Comparison of ENCODE assay signal across 17 cellular contexts in genomic region chr4:176841730-176842129, GRCh38. TPM values are rescaled to one million over a fixed set of nuclear protein-coding genes. Genes with fewer than 3 reads are reported as not detected.
DNase-seq lines count a peak whose midpoint lies in the region; ATAC-seq and TF ChIP-seq lines count a peak whose summit lies in the region.
"Had no signal": no experiment of that assay in that cellular context is flagged by ENCODE, and none has a peak within 500 bp of the region (broad histone marks: within the 10 kb centered on the region; RNA-seq: fewer than 3 reads in every experiment).

No MANE protein-coding gene starts in this region.

- H4K8ac ChIP-seq in H9 (replicated peaks; ENCODE audit: insufficient read length, low read depth, low read length): no peak overlapping the region

- no peak overlapping the region for H3K56ac ChIP-seq in H9 (ENCODE audit: insufficient read length, low read depth, low read length)

- H3K14ac ChIP-seq in H9 (ENCODE audit: insufficient read depth, low read length): no peak overlapping the region

- no peaks in the 10 kb centered on the region for H3K27me3 ChIP-seq in skeletal muscle satellite cell (ENCODE audit: control insufficient read depth, insufficient read depth, low read length)
- H3K27me3 ChIP-seq in H9 (ENCODE audit: insufficient read depth, low read length): no peaks in the 10 kb centered on the region

- no peak overlapping the region for H4K5ac ChIP-seq in H9 (ENCODE audit: insufficient read length, low read depth, low read length)

- H3K4ac ChIP-seq in H9 (ENCODE audit: low read depth, low read length): no peak overlapping the region

- TF ChIP-seq CTCF in fibroblast of pulmonary artery (IDR thresholded peaks at IDR 0.05; ENCODE audit: low read length, missing control alignments) (no peak), H9 (conservative IDR thresholded peaks at IDR 0.05) (no peak)

- DNase-seq in HS-5 (ENCODE audit: low read depth) (peak; percentile 63), fibroblast of pulmonary artery (ENCODE audit: low read depth) (peak; percentile 70), HK-2 (ENCODE audit: unreplicated experiment) (no peak), H9 (no peak)
- no peak for DNase-seq in activated CD4-positive, alpha-beta T cell treated with anti-CD3 and anti-CD28 coated beads, Interleukin-2, amount 10 ng/mL, durations not matched to agents 24 days and 14 days
- DNase-seq: activated CD4-positive, alpha-beta T cell treated with anti-CD3 and anti-CD28 coated beads for 4 hours; CD8-positive, alpha-beta T cell; naive thymus-derived CD8-positive, alpha-beta T cell; NCI-H2107; NCI-H774; psoas muscle; Right ventricle myocardium superior; substantia nigra had no signal

- peaks cover 65% of the 10 kb centered on the region for H3K4me1 ChIP-seq in skeletal muscle satellite cell (ENCODE audit: control insufficient read depth, insufficient read depth, low read length)
- no peaks in the 10 kb centered on the region for H3K4me1 ChIP-seq in H9 (ENCODE audit: insufficient read depth, low read length)
- H3K4me1 ChIP-seq: psoas muscle had no signal

- no peak overlapping the region for H3K4me3 ChIP-seq in fibroblast of pulmonary artery (replicated peaks; ENCODE audit: low read depth, low read length)
- H3K4me3 ChIP-seq in skeletal muscle satellite cell (ENCODE audit: low read length): no peak overlapping the region
- H3K4me3 ChIP-seq: psoas muscle had no signal

- no peak overlapping the region for H2AK5ac ChIP-seq in H9 (ENCODE audit: insufficient read length, low read length)

- H3K9me3 Mint-ChIP-seq in H9: no peaks in the 10 kb centered on the region; a peak in 1 of 5 replicates
- no peaks in the 10 kb centered on the region for H3K9me3 Mint-ChIP-seq in activated CD4-positive, alpha-beta T cell treated with anti-CD3 and anti-CD28 coated beads, Interleukin-2, amount 10 ng/mL, durations not matched to agents 24 days and 14 days
- H3K9me3 Mint-ChIP-seq: activated naive CD4-positive, alpha-beta T cell treated with anti-CD3 and anti-CD28 coated beads, Interleukin-2, amount 50 U/mL, for 24 hours; central memory CD8-positive, alpha-beta T cell had no signal

- no CpG with 5 or more reads among the region's 1 CpG for WGBS in H9 (ENCODE audit: extremely low coverage, insufficient read length, low lambda C conversion rate)

- H4K20me1 ChIP-seq in H9 (ENCODE audit: control insufficient read depth, insufficient read depth, insufficient read length): no peaks in the 10 kb centered on the region

- no peak overlapping the region for H2BK5ac ChIP-seq in H9 (ENCODE audit: insufficient read length, low read length)

- no peak overlapping the region for H2BK120ac ChIP-seq in H9 (ENCODE audit: low read depth, low read length, poor library complexity, severe bottlenecking)

- no peak overlapping the region for H3K23ac ChIP-seq in H9 (ENCODE audit: insufficient read length, low read depth, low read length)

- H4K91ac ChIP-seq in H9 (ENCODE audit: insufficient read length, low read depth, low read length): no peak overlapping the region

- no peak overlapping the region for H2AFZ ChIP-seq in H9 (ENCODE audit: low read length)

- no peak overlapping the region for H3K27ac Mint-ChIP-seq in H9
- no peak overlapping the region for H3K27ac Mint-ChIP-seq in activated CD4-positive, alpha-beta T cell treated with anti-CD3 and anti-CD28 coated beads, Interleukin-2, amount 10 ng/mL, durations not matched to agents 24 days and 14 days
- H3K27ac Mint-ChIP-seq: activated naive CD4-positive, alpha-beta T cell treated with anti-CD3 and anti-CD28 coated beads, Interleukin-2, amount 50 U/mL, for 24 hours; CD8-positive, alpha-beta T cell; naive thymus-derived CD8-positive, alpha-beta T cell had no signal

- H3K4me1 Mint-ChIP-seq in H9: peaks cover 0 to 4% of the 10 kb centered on the region in 2 experiments; a peak in 1 of 4 replicates
- H3K4me1 Mint-ChIP-seq in activated CD4-positive, alpha-beta T cell treated with anti-CD3 and anti-CD28 coated beads, Interleukin-2, amount 10 ng/mL, durations not matched to agents 24 days and 14 days: no peaks in the 10 kb centered on the region
- H3K4me1 Mint-ChIP-seq: activated naive CD4-positive, alpha-beta T cell treated with anti-CD3 and anti-CD28 coated beads, Interleukin-2, amount 50 U/mL, for 24 hours; central memory CD8-positive, alpha-beta T cell; naive thymus-derived CD8-positive, alpha-beta T cell had no signal

- peak overlapping the region; percentile 57 for H3K9ac ChIP-seq in skeletal muscle satellite cell (ENCODE audit: low read depth, low read length)
- H3K9ac ChIP-seq in H9 (ENCODE audit: extremely low read depth, insufficient read length, low read length): no peak overlapping the region

- no peaks in the 10 kb centered on the region for H3K27me3 Mint-ChIP-seq in H9 (ENCODE audit: low read depth)
- H3K27me3 Mint-ChIP-seq in activated CD4-positive, alpha-beta T cell treated with anti-CD3 and anti-CD28 coated beads, Interleukin-2, amount 10 ng/mL, durations not matched to agents 24 days and 14 days: no peaks in the 10 kb centered on the region
- H3K27me3 Mint-ChIP-seq: activated naive CD4-positive, alpha-beta T cell treated with anti-CD3 and anti-CD28 coated beads, Interleukin-2, amount 50 U/mL, for 24 hours; central memory CD8-positive, alpha-beta T cell; naive thymus-derived CD8-positive, alpha-beta T cell had no signal

- H3K79me2 ChIP-seq in H9 (ENCODE audit: insufficient read depth, low read length): no peaks in the 10 kb centered on the region

- H3K9me3 ChIP-seq in skeletal muscle satellite cell (replicated peaks; ENCODE audit: low read length) (no peaks in the 10 kb centered on the region), H9 (ENCODE audit: control insufficient read depth, low read depth, low read length) (no peaks in the 10 kb centered on the region)
- H3K9me3 ChIP-seq: psoas muscle had no signal

- H2BK20ac ChIP-seq in H9 (ENCODE audit: low read depth, low read length, poor library complexity, severe bottlenecking): no peak overlapping the region

- no peaks in the 10 kb centered on the region for H3K23me2 ChIP-seq in H9 (ENCODE audit: insufficient read length, low read depth, low read length, poor library complexity, severe bottlenecking)

- H3K27ac ChIP-seq in H9 (ENCODE audit: insufficient read length, low read depth, low read length): no peak overlapping the region
- H3K27ac ChIP-seq: psoas muscle had no signal

- no peak overlapping the region for H3K4me3 Mint-ChIP-seq in H9
- no peak overlapping the region for H3K4me3 Mint-ChIP-seq in activated CD4-positive, alpha-beta T cell treated with anti-CD3 and anti-CD28 coated beads, Interleukin-2, amount 10 ng/mL, durations not matched to agents 24 days and 14 days
- H3K4me3 Mint-ChIP-seq: activated naive CD4-positive, alpha-beta T cell treated with anti-CD3 and anti-CD28 coated beads, Interleukin-2, amount 50 U/mL, for 24 hours; CD8-positive, alpha-beta T cell; central memory CD8-positive, alpha-beta T cell; naive thymus-derived CD8-positive, alpha-beta T cell had no signal

- intact Hi-C loops in activated CD4-positive, alpha-beta T cell treated with anti-CD3 and anti-CD28 coated beads, Interleukin-2, amount 10 ng/mL, durations not matched to agents 24 days and 14 days (cut with micrococcal nuclease): no loop called here

- no peaks in the 10 kb centered on the region for H3K79me1 ChIP-seq in H9 (ENCODE audit: insufficient read depth, low read depth, low read length, poor library complexity, severe bottlenecking)

- H3K4me2 ChIP-seq in skeletal muscle satellite cell (ENCODE audit: low read length) (peak overlapping the region; percentile 29), H9 (ENCODE audit: insufficient read depth, insufficient read length, low read length) (no peak overlapping the region)

- no peaks in the 10 kb centered on the region; a peak in 1 of 7 replicates for H3K36me3 Mint-ChIP-seq in H9 (ENCODE audit: insufficient read depth in 1 of 3, low read depth in 3 of 3)
- no peaks in the 10 kb centered on the region for H3K36me3 Mint-ChIP-seq in activated CD4-positive, alpha-beta T cell treated with anti-CD3 and anti-CD28 coated beads, Interleukin-2, amount 10 ng/mL, durations not matched to agents 24 days and 14 days (ENCODE audit: low read depth)
- H3K36me3 Mint-ChIP-seq: activated naive CD4-positive, alpha-beta T cell treated with anti-CD3 and anti-CD28 coated beads, Interleukin-2, amount 50 U/mL, for 24 hours; CD8-positive, alpha-beta T cell; naive thymus-derived CD8-positive, alpha-beta T cell had no signal

- no peaks in the 10 kb centered on the region for H3K36me3 ChIP-seq in skeletal muscle satellite cell (ENCODE audit: insufficient read depth, low read length)

- H2BK15ac ChIP-seq in H9 (ENCODE audit: low read depth, low read length): no peak overlapping the region

- H3K18ac ChIP-seq in H9 (ENCODE audit: insufficient read length, low read depth, low read length): no peak overlapping the region

- H2BK12ac ChIP-seq in H9 (ENCODE audit: insufficient read length, low read depth, low read length): no peak overlapping the region

- peak; percentile 51 for ATAC-seq in SK-N-SH treated with all-trans-retinoic acid at 6 μM for 48 hours
- ATAC-seq: CD8-positive, alpha-beta T cell; naive thymus-derived CD8-positive, alpha-beta T cell; psoas muscle had no signal

- H3T11ph ChIP-seq in H9 (ENCODE audit: low read length): no peak overlapping the region

RNA-seq across cellular contexts. Expression of gene VEGFC, which starts 49.0 kb away (rescaled TPM):
- 26.4 and 37.8 TPM in 2 replicates for total RNA-seq in skeletal muscle satellite cell (2012; rRNA removed)
- total RNA-seq in H9 (2021): 0.35 and 0.46 TPM in 2 replicates
- not detected in 2 replicates for total RNA-seq in activated CD4-positive, alpha-beta T cell treated with anti-CD3 and anti-CD28 coated beads, Interleukin-2, amount 10 ng/mL, durations not matched to agents 24 days and 14 days
- total RNA-seq: CD8-positive, alpha-beta T cell; naive thymus-derived CD8-positive, alpha-beta T cell had no signal

Comparison
In these comparisons a context has a peak if more than half of its experiments do, and no peak if none do; other contexts are left out.
1. DNase-seq: peak in HS-5 (single experiment) and fibroblast of pulmonary artery (single experiment); none in HK-2 (single experiment), H9 (single experiment) and activated CD4-positive, alpha-beta T cell treated with anti-CD3 and anti-CD28 coated beads, Interleukin-2, amount 10 ng/mL, durations not matched to agents 24 days and 14 days (single experiment).